Comparison of ENCODE assay signal across 8 cellular contexts in the genomic region with DNA sequence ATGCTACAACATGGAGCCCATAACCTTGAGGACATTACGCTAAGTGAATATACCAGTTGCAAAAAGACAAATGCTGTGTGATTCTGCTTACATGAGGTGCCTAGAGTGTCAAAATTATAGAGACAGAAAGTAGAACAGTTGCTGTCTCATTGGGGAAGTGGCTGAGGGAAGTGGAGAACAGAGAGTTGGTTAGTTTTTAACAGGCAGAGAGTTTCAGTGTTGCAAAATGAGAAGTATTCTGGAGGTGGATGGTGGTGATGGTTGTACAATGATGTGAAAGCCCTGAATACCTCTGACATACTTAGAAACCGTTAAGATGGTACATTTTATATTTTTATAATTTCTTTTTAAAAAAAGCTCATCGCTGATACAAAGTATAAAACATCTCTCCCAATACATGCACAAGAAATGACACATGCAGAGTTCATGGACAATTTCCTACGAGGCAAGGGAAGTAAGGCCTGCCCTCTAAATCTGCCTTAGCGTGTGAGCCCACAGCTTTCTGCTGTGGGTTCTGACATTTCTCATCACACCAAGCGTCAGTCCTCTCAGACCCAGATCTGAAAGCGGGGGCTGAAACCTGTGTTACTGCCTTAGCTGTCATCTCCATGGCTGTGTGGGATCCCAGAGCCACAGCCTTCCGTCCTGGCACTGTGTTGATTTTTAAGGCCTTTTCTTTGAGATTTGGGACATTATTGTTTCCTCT.
DNase-seq lines count a peak whose midpoint lies in the region; ATAC-seq and TF ChIP-seq lines count a peak whose summit lies in the region.

No MANE protein-coding gene starts in this region.

- H3K4me3 ChIP-seq in BE2C (ENCODE audit: low read depth, low read length) = no peak overlapping the region
- H3K4me3 ChIP-seq in CD8-positive, alpha-beta memory T cell (ENCODE audit: low read length) = no peak overlapping the region

- no peak overlapping the region for H3K27ac ChIP-seq in CD8-positive, alpha-beta memory T cell (ENCODE audit: low read depth, low read length)

- DNase-seq in activated CD4-positive, alpha-beta T cell treated with anti-CD3 and anti-CD28 coated beads, Interleukin-2, amount 50 U/mL, for 48 hours = peak; percentile 48 to 62
- no peak for DNase-seq in activated CD4-positive, alpha-beta T cell treated with anti-CD3 and anti-CD28 coated beads for 4 hours
- DNase-seq in stimulated activated CD4-positive, alpha-beta T cell treated with anti-CD3 and anti-CD28 coated beads, Interleukin-2, amount 100 ng/mL, for 24 hours = peak; percentile 15 to 34
- DNase-seq in BE2C (no peak), NCI-H510A treated with DMSO at 0.1 percent for 48 hours (lab: John Stamatoyannopoulos, UW) (no peak)
- no peak for DNase-seq in CD8-positive, alpha-beta memory T cell

- peaks cover 0 to 13% (median 0%) of the 10 kb centered on the region in 3 donors for H3K36me3 Mint-ChIP-seq in CD8-positive, alpha-beta memory T cell

- no peak overlapping the region for H3K4me3 Mint-ChIP-seq in CD8-positive, alpha-beta memory T cell

- H3K27ac Mint-ChIP-seq in CD8-positive, alpha-beta memory T cell = no peak overlapping the region

- H3K36me3 ChIP-seq in BE2C = no peaks in the 10 kb centered on the region
- H3K36me3 ChIP-seq in CD8-positive, alpha-beta memory T cell (ENCODE audit: insufficient read depth, low read length) = no peaks in the 10 kb centered on the region

- no peaks in the 10 kb centered on the region for H3K4me1 Mint-ChIP-seq in CD8-positive, alpha-beta memory T cell

- H3K27me3 Mint-ChIP-seq in CD8-positive, alpha-beta memory T cell = no peaks in the 10 kb centered on the region

- no peaks in the 10 kb centered on the region for H3K9me3 ChIP-seq in BE2C
- no peaks in the 10 kb centered on the region for H3K9me3 ChIP-seq in CD8-positive, alpha-beta memory T cell (ENCODE audit: low read length)

- POLR2A ChIA-PET in CD8-positive, alpha-beta memory T cell (lab: Charles Lee) = no interaction called here

- CTCF ChIA-PET in CD8-positive, alpha-beta memory T cell (lab: Charles Lee) = no interaction called here

- H3K4me1 ChIP-seq in BE2C = no peaks in the 10 kb centered on the region
- H3K4me1 ChIP-seq in CD8-positive, alpha-beta memory T cell (ENCODE audit: insufficient read depth, low read length) = no peaks in the 10 kb centered on the region

- H3K9me3 Mint-ChIP-seq in CD8-positive, alpha-beta memory T cell = no peaks in the 10 kb centered on the region

- H3K27me3 ChIP-seq in BE2C = no peaks in the 10 kb centered on the region
- H3K27me3 ChIP-seq in CD8-positive, alpha-beta memory T cell (ENCODE audit: insufficient read depth, low read length, poor library complexity, severe bottlenecking) = no peaks in the 10 kb centered on the region

- ATAC-seq in GM21737 (IDR thresholded peaks at IDR 0.05; ENCODE audit: unreplicated experiment) (peak; percentile 86), HG03571 (IDR thresholded peaks at IDR 0.05; ENCODE audit: unreplicated experiment) (peak; percentile 92)

- TF ChIP-seq CTCF in BE2C (IDR thresholded peaks at IDR 0.05; ENCODE audit: low read depth, low read length) = no peak

Comparison
In these comparisons a context has a peak if more than half of its experiments do, and no peak if none do; other contexts are left out.
1. DNase-seq: peak in activated CD4-positive, alpha-beta T cell treated with anti-CD3 and anti-CD28 coated beads, Interleukin-2, amount 50 U/mL, for 48 hours (2 of 2) and stimulated activated CD4-positive, alpha-beta T cell treated with anti-CD3 and anti-CD28 coated beads, Interleukin-2, amount 100 ng/mL, for 24 hours (2 of 2); none in activated CD4-positive, alpha-beta T cell treated with anti-CD3 and anti-CD28 coated beads for 4 hours (0 of 2), BE2C (single experiment), CD8-positive, alpha-beta memory T cell (0 of 5) and NCI-H510A treated with DMSO at 0.1 percent for 48 hours (single experiment).